ENCODE assay signal across 22 cellular contexts in the genomic region with DNA sequence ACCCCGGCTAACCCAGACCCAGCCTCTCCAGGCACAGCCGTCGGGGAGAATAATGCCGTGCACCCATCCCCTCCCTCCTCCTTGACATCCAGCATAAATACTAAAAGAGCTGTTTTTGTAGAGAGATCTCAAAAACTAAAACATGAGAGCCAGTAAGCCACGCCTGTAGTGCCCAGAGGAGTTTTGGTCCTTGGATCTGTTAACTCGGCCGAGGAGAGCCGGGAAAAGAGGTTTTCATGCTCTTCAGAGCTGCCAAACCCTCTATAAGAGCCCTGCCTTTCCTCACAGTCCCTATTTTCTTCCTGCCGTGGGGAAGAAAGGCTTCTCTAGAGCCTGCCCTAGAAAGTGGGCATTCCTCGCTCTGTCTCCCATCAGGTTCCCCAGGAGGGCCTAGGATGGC. TPM values are rescaled to one million over a fixed set of nuclear protein-coding genes. Genes with fewer than 3 reads are reported as not detected.
"Had no signal": no experiment of that assay in that cellular context is flagged by ENCODE, and none has a peak within 500 bp of the region (broad histone marks: within the 10 kb centered on the region; RNA-seq: fewer than 3 reads in every experiment).

No MANE protein-coding gene starts in this region.

- H3K4me3 ChIP-seq: coronary artery, dorsolateral prefrontal cortex, esophagus muscularis mucosa, gastroesophageal sphincter, heart left ventricle, hepatocyte, lower lobe of right lung had no signal

- H3K27ac Mint-ChIP-seq: immature natural killer cell; mesothelial cell of epicardium; naive thymus-derived CD4-positive, alpha-beta T cell had no signal

- H3K9me3 ChIP-seq: esophagus muscularis mucosa, gastroesophageal sphincter, heart left ventricle, lower lobe of right lung had no signal

- H3K4me1 ChIP-seq: foreskin keratinocyte had no signal

- H3K4me3 Mint-ChIP-seq: immature natural killer cell; mesothelial cell of epicardium; naive thymus-derived CD4-positive, alpha-beta T cell had no signal

- H3K27me3 ChIP-seq: dorsolateral prefrontal cortex, esophagus muscularis mucosa, foreskin keratinocyte, gastroesophageal sphincter, heart left ventricle, hepatocyte had no signal

- H3K9me3 Mint-ChIP-seq: immature natural killer cell; mesothelial cell of epicardium; naive thymus-derived CD4-positive, alpha-beta T cell had no signal

- H3K27me3 Mint-ChIP-seq: naive thymus-derived CD4-positive, alpha-beta T cell had no signal

- H3K4me1 Mint-ChIP-seq: mesothelial cell of epicardium had no signal

- H3K27ac ChIP-seq: coronary artery, esophagus muscularis mucosa, foreskin keratinocyte, gastroesophageal sphincter, heart left ventricle, hepatocyte, lower lobe of right lung had no signal

- ATAC-seq: foreskin keratinocyte; gastroesophageal sphincter; left colon; left lobe of liver; naive thymus-derived CD4-positive, alpha-beta T cell had no signal

- DNase-seq: dermis blood vessel endothelial cell; dorsolateral prefrontal cortex; effector CD4-positive, alpha-beta T cell; effector memory CD4-positive, alpha-beta T cell; foreskin keratinocyte; heart left ventricle; immature natural killer cell; islet precursor cell; kidney; kidney glomerular epithelial cell; left colon; left ventricle myocardium superior; lower lobe of right lung; mesenchymal stem cell; naive thymus-derived CD4-positive, alpha-beta T cell had no signal

RNA-seq across cellular contexts. Expression of a gene that starts 53.4 kb away (rescaled TPM):
- total RNA-seq: epithelial cell of proximal tubule, foreskin keratinocyte, hepatocyte, left lobe of liver had no signal
